Comparison of ENCODE assay signal across 8 cellular contexts in the genomic region with DNA sequence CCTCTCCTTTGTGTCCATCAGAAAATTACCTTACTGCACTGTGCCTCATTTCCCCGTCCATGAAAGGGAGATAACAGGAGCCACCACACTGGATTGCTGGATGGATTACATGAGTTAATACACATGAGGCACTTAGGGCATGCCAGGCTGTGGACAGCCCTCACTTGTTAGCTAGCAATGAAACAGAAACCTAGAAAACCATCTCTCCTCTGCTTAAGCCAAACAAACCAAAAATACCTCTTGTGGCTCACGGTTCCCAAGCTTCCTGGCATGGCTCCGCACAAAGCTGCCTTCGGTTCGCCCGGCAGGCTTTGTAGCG. TPM values are rescaled to one million over a fixed set of nuclear protein-coding genes. Genes with fewer than 3 reads are reported as not detected.
DNase-seq lines count a peak whose midpoint lies in the region; ATAC-seq, FAIRE-seq and TF ChIP-seq lines count a peak whose summit lies in the region.

No MANE protein-coding gene starts in this region.

- H3K4me3 Mint-ChIP-seq in activated CD4-positive, alpha-beta T cell treated with anti-CD3 and anti-CD28 coated beads for 36 hours, result peak overlapping the region; percentile 85
- H3K4me3 Mint-ChIP-seq in dendritic cell treated with granulocyte-macrophage colony-stimulating factor and Interleukin-4, amounts not matched to agents 40 ng/mL and 50 ng/mL, for 4 days, result peak overlapping the region; percentile 90

- H3K36me3 ChIP-seq in mucosa of descending colon (ENCODE audit: low read depth), result no peaks in the 10 kb centered on the region

- intact Hi-C loops in activated CD4-positive, alpha-beta T cell treated with anti-CD3 and anti-CD28 coated beads for 36 hours (cut with DNase I, micrococcal nuclease), result loop anchor here (1.0 to 10.0 kb wide), 12 partner anchors 21 to 1044 kb away; a partner anchor contains a TSS
- intact Hi-C loops in dendritic cell treated with granulocyte-macrophage colony-stimulating factor and Interleukin-4, amounts not matched to agents 40 ng/mL and 50 ng/mL, for 4 days (cut with micrococcal nuclease), result loop anchor here (2.0 to 5.0 kb wide), 2 partner anchors 45 to 106 kb away; a partner anchor contains a TSS
- intact Hi-C loops in mucosa of descending colon (cut with DNase I, micrococcal nuclease), result no loop called here

- CTCF ChIA-PET in activated CD4-positive, alpha-beta T cell treated with anti-CD3 and anti-CD28 coated beads for 36 hours (lab: Charles Lee), result interaction anchor here (0.6 to 2.9 kb wide), 5 partner anchors 23 to 98 kb away, joined by 3 to 13 read pairs (median 3); a partner anchor contains a TSS

- peaks cover 20% of the 10 kb centered on the region for H3K4me1 Mint-ChIP-seq in activated CD4-positive, alpha-beta T cell treated with anti-CD3 and anti-CD28 coated beads for 36 hours
- peaks cover 14% of the 10 kb centered on the region for H3K4me1 Mint-ChIP-seq in dendritic cell treated with granulocyte-macrophage colony-stimulating factor and Interleukin-4, amounts not matched to agents 40 ng/mL and 50 ng/mL, for 4 days (ENCODE audit: low read depth)

- FAIRE-seq in GM12891 (lab: Jason Lieb, UNC), result no peak

- peaks cover 7% of the 10 kb centered on the region for H3K27me3 Mint-ChIP-seq in activated CD4-positive, alpha-beta T cell treated with anti-CD3 and anti-CD28 coated beads for 36 hours
- H3K27me3 Mint-ChIP-seq in dendritic cell treated with granulocyte-macrophage colony-stimulating factor and Interleukin-4, amounts not matched to agents 40 ng/mL and 50 ng/mL, for 4 days, result peaks cover 8% of the 10 kb centered on the region

- peaks cover 5% of the 10 kb centered on the region for H3K36me3 Mint-ChIP-seq in activated CD4-positive, alpha-beta T cell treated with anti-CD3 and anti-CD28 coated beads for 36 hours (ENCODE audit: low read depth)
- H3K36me3 Mint-ChIP-seq in dendritic cell treated with granulocyte-macrophage colony-stimulating factor and Interleukin-4, amounts not matched to agents 40 ng/mL and 50 ng/mL, for 4 days (ENCODE audit: low read depth), result peaks cover 36% of the 10 kb centered on the region

- H3K9me3 Mint-ChIP-seq in activated CD4-positive, alpha-beta T cell treated with anti-CD3 and anti-CD28 coated beads for 36 hours (ENCODE audit: low read depth), result no peaks in the 10 kb centered on the region
- no peaks in the 10 kb centered on the region for H3K9me3 Mint-ChIP-seq in dendritic cell treated with granulocyte-macrophage colony-stimulating factor and Interleukin-4, amounts not matched to agents 40 ng/mL and 50 ng/mL, for 4 days

- DNase-seq in activated CD4-positive, alpha-beta T cell treated with anti-CD3 and anti-CD28 coated beads for 36 hours, result no peak
- DNase-seq in activated CD4-positive, alpha-beta T cell treated with anti-CD3 and anti-CD28 coated beads for 48 hours, result no peak
- DNase-seq in NCI-H69 (lab: John Stamatoyannopoulos, UW) (peak; percentile 79), mucosa of descending colon (no peak), GM13976 (ENCODE audit: low spot score) (no peak), GM12891 (ENCODE audit: insufficient read length, low spot score) (no peak)

- H3K27ac Mint-ChIP-seq in activated CD4-positive, alpha-beta T cell treated with anti-CD3 and anti-CD28 coated beads for 36 hours, result peak overlapping the region; percentile 75
- peak overlapping the region; percentile 89 for H3K27ac Mint-ChIP-seq in dendritic cell treated with granulocyte-macrophage colony-stimulating factor and Interleukin-4, amounts not matched to agents 40 ng/mL and 50 ng/mL, for 4 days

- TF ChIP-seq CTCF in mucosa of descending colon (IDR thresholded peaks at IDR 0.05), result no peak
- no peak for TF ChIP-seq CTCF in GM13976 (IDR thresholded peaks at IDR 0.05; ENCODE audit: borderline replicate concordance, control extremely low read depth, extremely low read depth, insufficient read depth, missing control alignments)

- POLR2A ChIA-PET in activated CD4-positive, alpha-beta T cell treated with anti-CD3 and anti-CD28 coated beads for 36 hours (lab: Charles Lee), result interaction anchor here (0.7 to 2.2 kb wide), 6 partner anchors 11 to 222 kb away, joined by 3 to 10 read pairs (median 6); a partner anchor contains a TSS

- TF ChIP-seq POLR2A in GM12891 (IDR thresholded peaks at IDR 0.05; ENCODE audit: low read depth, low read length), result no peak

- in situ Hi-C loops in GM13976 (cut with MboI; ENCODE audit: low sequenced_read_pairs, unreplicated experiment), result no loop called here

- ATAC-seq in activated CD4-positive, alpha-beta T cell treated with anti-CD3 and anti-CD28 coated beads for 36 hours, result peak; percentile 23
- ATAC-seq in HG02623 (IDR thresholded peaks at IDR 0.05; ENCODE audit: unreplicated experiment) (peak; percentile 21), mucosa of descending colon (peak; percentile 37)

- no peaks in the 10 kb centered on the region for H3K9me3 ChIP-seq in mucosa of descending colon

- peak overlapping the region; percentile 66 for H3K4me3 ChIP-seq in mucosa of descending colon

- peaks cover 10% of the 10 kb centered on the region for H3K4me1 ChIP-seq in mucosa of descending colon (ENCODE audit: low read depth)

TF ChIP-seq in GM12891, 5 proteins besides CTCF, POLR2A, EP300 and RAD21:
- TF ChIP-seq SPI1 (IDR thresholded peaks at IDR 0.05; ENCODE audit: low read depth, low read length) (no peak), POLR2AphosphoS5 (IDR thresholded peaks at IDR 0.05; ENCODE audit: low read depth, low read length) (no peak), POU2F2 (IDR thresholded peaks at IDR 0.05; ENCODE audit: low read depth, low read length) (no peak), TAF1 (IDR thresholded peaks at IDR 0.05; ENCODE audit: low read depth, low read length) (no peak)

RNA-seq across cellular contexts. Expression of a gene that starts 0.7 kb away (rescaled TPM):
- total RNA-seq in activated CD4-positive, alpha-beta T cell treated with anti-CD3 and anti-CD28 coated beads for 36 hours, result 1 to 10 TPM; 6.4 to 6.5 TPM
- 10 to 100 TPM; 13.8 to 31.9 (median 14.2) TPM for total RNA-seq in mucosa of descending colon
- 4.2 TPM for polyA plus RNA-seq in GM12891 (2012; ENCODE audit: low read depth, missing spikeins)

RNA-seq across cellular contexts. Expression of a gene that starts 13.7 kb away (rescaled TPM):
- under 1 TPM in 1 of 2 experiments, not detected in 1; 0.23 TPM for total RNA-seq in activated CD4-positive, alpha-beta T cell treated with anti-CD3 and anti-CD28 coated beads for 36 hours
- total RNA-seq in mucosa of descending colon, result 10 to 100 TPM in 1 of 3 donors, 1 to 10 TPM in 2; 2.5 to 13.7 (median 4.4) TPM
- 0.23 TPM for polyA plus RNA-seq in GM12891 (2012; ENCODE audit: low read depth, missing spikeins)

Comparison
In these comparisons a context has a peak if more than half of its experiments do, and no peak if none do; other contexts are left out.
1. intact Hi-C loops: an anchor here in activated CD4-positive, alpha-beta T cell treated with anti-CD3 and anti-CD28 coated beads for 36 hours (1.0 to 10.0 kb wide) and dendritic cell treated with granulocyte-macrophage colony-stimulating factor and Interleukin-4, amounts not matched to agents 40 ng/mL and 50 ng/mL, for 4 days (2.0 to 5.0 kb wide); none called in mucosa of descending colon.